ENCODE assay signal across 6 cellular contexts in genomic region chr6:31972709-31973350, GRCh38. TPM values are rescaled to one million over a fixed set of nuclear protein-coding genes. Genes with fewer than 3 reads are reported as not detected.
A peak's percentile ranks its signal among the peaks of the same experiment; 100 is the strongest.
DNase-seq lines count a peak whose midpoint lies in the region; ATAC-seq and TF ChIP-seq lines count a peak whose summit lies in the region.

No MANE protein-coding gene starts in this region.

- peak overlapping the region; percentile 17 for H2AK5ac ChIP-seq in mesenchymal stem cell (ENCODE audit: low read length, severe bottlenecking)

- H3K27me3 Mint-ChIP-seq in activated naive CD8-positive, alpha-beta T cell treated with anti-CD3 and anti-CD28 coated beads for 36 hours, result no peaks in the 10 kb centered on the region

- peaks cover 37% of the 10 kb centered on the region for H3K4me1 Mint-ChIP-seq in activated naive CD8-positive, alpha-beta T cell treated with anti-CD3 and anti-CD28 coated beads for 36 hours

- H3K36me3 Mint-ChIP-seq in activated naive CD8-positive, alpha-beta T cell treated with anti-CD3 and anti-CD28 coated beads for 36 hours, result peaks cover 19% of the 10 kb centered on the region

- peak overlapping the region; percentile 100 for H3K27ac Mint-ChIP-seq in activated naive CD8-positive, alpha-beta T cell treated with anti-CD3 and anti-CD28 coated beads for 36 hours

- H3K4ac ChIP-seq in mesenchymal stem cell (ENCODE audit: low read depth in 1 of 2, low read length in 2 of 2), result peak overlapping the region; percentile 50 to 64

- H4K8ac ChIP-seq in mesenchymal stem cell (ENCODE audit: low read length), result peak overlapping the region; percentile 95

- peak overlapping the region; percentile 89 for H2AFZ ChIP-seq in mesenchymal stem cell (ENCODE audit: low read depth, low read length)

- peak overlapping the region; percentile 96 for H3K4me3 Mint-ChIP-seq in activated naive CD8-positive, alpha-beta T cell treated with anti-CD3 and anti-CD28 coated beads for 36 hours

- peaks cover 36 to 40% of the 10 kb centered on the region in 2 experiments for H3K36me3 ChIP-seq in mesenchymal stem cell (ENCODE audit: control insufficient read depth in 1 of 2, insufficient read depth in 2 of 2, low read depth in 1 of 2, low read length in 2 of 2)

- H3K9ac ChIP-seq in mesenchymal stem cell (ENCODE audit: low read length), result peak overlapping the region; percentile 99

- H3K4me3 ChIP-seq in HFF-Myc (replicated peaks; ENCODE audit: low read depth, low read length) (peak overlapping the region; percentile 75), mesenchymal stem cell (ENCODE audit: insufficient read depth in 1 of 2, low read depth in 1 of 2, low read length in 2 of 2) (peak overlapping the region; percentile 92)

- WGBS in mesenchymal stem cell, result 22% methylated on average over 17 of the region's 19 CpGs

- H2BK12ac ChIP-seq in mesenchymal stem cell (ENCODE audit: low read length in 2 of 2), result peak overlapping the region; percentile 1 to 8

- peak overlapping the region; percentile 92 for H3K4me2 ChIP-seq in mesenchymal stem cell (ENCODE audit: low read length, poor library complexity, severe bottlenecking)

- peak overlapping the region; percentile 86 to 98 for H3K18ac ChIP-seq in mesenchymal stem cell (ENCODE audit: low read depth in 1 of 2, low read length in 2 of 2)

- peak overlapping the region in 1 of 2 experiments; percentile 78 for H3K14ac ChIP-seq in mesenchymal stem cell (ENCODE audit: low read length in 2 of 2)

- H2BK15ac ChIP-seq in mesenchymal stem cell (ENCODE audit: low read depth, poor library complexity, severe bottlenecking), result peak overlapping the region; percentile 26

- ATAC-seq in GM21786 (IDR thresholded peaks at IDR 0.05; ENCODE audit: unreplicated experiment) (no peak), HG03460 (IDR thresholded peaks at IDR 0.05; ENCODE audit: unreplicated experiment) (no peak)

- TF ChIP-seq CTCF in HFF-Myc (IDR thresholded peaks at IDR 0.05; ENCODE audit: low read depth, low read length, missing control alignments), result no peak

- peaks cover 32% of the 10 kb centered on the region for H3K4me1 ChIP-seq in mesenchymal stem cell (ENCODE audit: control insufficient read depth, insufficient read depth, low read depth, low read length)

- no peak overlapping the region for H2BK5ac ChIP-seq in mesenchymal stem cell (ENCODE audit: low read depth, low read length, poor library complexity, severe bottlenecking)

- H4K91ac ChIP-seq in mesenchymal stem cell (ENCODE audit: low read length), result peak overlapping the region; percentile 92

- no peaks in the 10 kb centered on the region for H3K9me3 Mint-ChIP-seq in activated naive CD8-positive, alpha-beta T cell treated with anti-CD3 and anti-CD28 coated beads for 36 hours

- peak overlapping the region; percentile 76 for H2BK120ac ChIP-seq in mesenchymal stem cell (ENCODE audit: low read depth, low read length)

- H3K9me3 ChIP-seq in mesenchymal stem cell (ENCODE audit: control insufficient read depth, low read length), result no peaks in the 10 kb centered on the region

- H3K23ac ChIP-seq in mesenchymal stem cell (ENCODE audit: low read length in 2 of 2), result peak overlapping the region in 1 of 2 experiments; percentile 65

- no peaks in the 10 kb centered on the region for H3K27me3 ChIP-seq in mesenchymal stem cell (ENCODE audit: control insufficient read depth in 1 of 2, insufficient read depth in 1 of 2, low read length in 2 of 2)

- peaks cover 21% of the 10 kb centered on the region for H3K79me1 ChIP-seq in mesenchymal stem cell (replicated peaks; ENCODE audit: low read length, poor library complexity, severe bottlenecking)

- peak overlapping the region; percentile 92 for H3K27ac ChIP-seq in mesenchymal stem cell (ENCODE audit: low read length, poor library complexity, severe bottlenecking)

- DNase-seq in HFF-Myc (ENCODE audit: extremely low read depth, low read depth), result no peak
- peak; percentile 20 for DNase-seq in activated naive CD8-positive, alpha-beta T cell treated with anti-CD3 and anti-CD28 coated beads for 36 hours
- peak; percentile 86 for DNase-seq in mesenchymal stem cell
- DNase-seq in T-helper 9 cell, result no peak

RNA-seq across cellular contexts. Expression of gene DXO, which starts 0.9 kb away (rescaled TPM):
- 10 to 100 TPM; 15.6 to 16.3 TPM for total RNA-seq in activated naive CD8-positive, alpha-beta T cell treated with anti-CD3 and anti-CD28 coated beads for 36 hours
- polyA plus RNA-seq in mesenchymal stem cell (2013, experiment 1 of 2), result 13.4 TPM
- 13.9 TPM for polyA plus RNA-seq in mesenchymal stem cell (2013, experiment 2 of 2)

RNA-seq across cellular contexts. Expression of gene C4A, which starts 9.0 kb away (rescaled TPM):
- total RNA-seq in activated naive CD8-positive, alpha-beta T cell treated with anti-CD3 and anti-CD28 coated beads for 36 hours, result 1 to 10 TPM; 2.2 to 3.2 TPM
- 1.4 TPM for polyA plus RNA-seq in mesenchymal stem cell (2013, experiment 1 of 2)
- polyA plus RNA-seq in mesenchymal stem cell (2013, experiment 2 of 2), result 1.6 TPM

RNA-seq across cellular contexts. Expression of gene SKIC2, which starts 13.9 kb away (rescaled TPM):
- 10 to 100 TPM; 84.6 to 90.9 TPM for total RNA-seq in activated naive CD8-positive, alpha-beta T cell treated with anti-CD3 and anti-CD28 coated beads for 36 hours
- polyA plus RNA-seq in mesenchymal stem cell (2013, experiment 1 of 2), result 21.2 TPM
- polyA plus RNA-seq in mesenchymal stem cell (2013, experiment 2 of 2), result 19.1 TPM

RNA-seq across cellular contexts. Expression of gene NELFE, which starts 14.1 kb away (rescaled TPM):
- 10 to 100 TPM; 73.8 to 75.5 TPM for total RNA-seq in activated naive CD8-positive, alpha-beta T cell treated with anti-CD3 and anti-CD28 coated beads for 36 hours
- polyA plus RNA-seq in mesenchymal stem cell (2013, experiment 1 of 2), result 53.5 TPM
- polyA plus RNA-seq in mesenchymal stem cell (2013, experiment 2 of 2), result 56.2 TPM

RNA-seq across cellular contexts. Expression of gene CFB, which starts 26.9 kb away (rescaled TPM):
- under 1 TPM; 0.52 to 0.82 TPM for total RNA-seq in activated naive CD8-positive, alpha-beta T cell treated with anti-CD3 and anti-CD28 coated beads for 36 hours
- polyA plus RNA-seq in mesenchymal stem cell (2013, experiment 1 of 2), result 1.7 TPM
- polyA plus RNA-seq in mesenchymal stem cell (2013, experiment 2 of 2), result 1.7 TPM

Comparison
In these comparisons a context has a peak if more than half of its experiments do, and no peak if none do; other contexts are left out.
1. DNase-seq: peak in activated naive CD8-positive, alpha-beta T cell treated with anti-CD3 and anti-CD28 coated beads for 36 hours (single experiment) and mesenchymal stem cell (single experiment); none in HFF-Myc (single experiment) and T-helper 9 cell (single experiment).